18 cellular contexts compared by ENCODE assay signal in genomic region chr2:58664523-58665155, GRCh38.
DNase-seq lines count a peak whose midpoint lies in the region; ATAC-seq and TF ChIP-seq lines count a peak whose summit lies in the region.
"Had no signal": no experiment of that assay in that cellular context is flagged by ENCODE, and none has a peak within 500 bp of the region (broad histone marks: within the 10 kb centered on the region; RNA-seq: fewer than 3 reads in every experiment).

No MANE protein-coding gene starts in this region.

- no peaks in the 10 kb centered on the region for H3K27me3 Mint-ChIP-seq in effector memory CD8-positive, alpha-beta T cell

- no peaks in the 10 kb centered on the region for H3K4me1 Mint-ChIP-seq in effector memory CD8-positive, alpha-beta T cell (ENCODE audit: low read depth in 2 of 2)

- H3K27ac ChIP-seq in VCaP: peak overlapping the region; percentile 48
- H3K27ac ChIP-seq: RWPE1 had no signal

- H3K4me3 Mint-ChIP-seq in effector memory CD8-positive, alpha-beta T cell: no peak overlapping the region
- H3K4me3 Mint-ChIP-seq: CD14-positive monocyte had no signal

- no peaks in the 10 kb centered on the region for H3K36me3 Mint-ChIP-seq in effector memory CD8-positive, alpha-beta T cell (ENCODE audit: insufficient read depth)
- H3K36me3 Mint-ChIP-seq: CD14-positive monocyte had no signal

- H3K9me3 Mint-ChIP-seq in effector memory CD8-positive, alpha-beta T cell: peaks cover 0 to 11% of the 10 kb centered on the region in 2 donors

- no peak overlapping the region for H3K27ac Mint-ChIP-seq in effector memory CD8-positive, alpha-beta T cell
- H3K27ac Mint-ChIP-seq: CD14-positive monocyte had no signal

- TF ChIP-seq CTCF in VCaP (conservative IDR thresholded peaks at IDR 0.05): no peak

- peak; percentile 19 for DNase-seq in NCI-H345 (lab: John Stamatoyannopoulos, UW)
- no peak for DNase-seq in NCI-H345 treated with DMSO at 0.1 percent for 48 hours (lab: John Stamatoyannopoulos, UW; ENCODE audit: unreplicated experiment)
- DNase-seq in NCI-H1105 (lab: John Stamatoyannopoulos, UW): peak; percentile 27
- peak; percentile 2 for DNase-seq in left kidney (ENCODE audit: low read depth, low spot score)
- no peak for DNase-seq in effector memory CD8-positive, alpha-beta T cell
- DNase-seq in NCI-H1436 (lab: John Stamatoyannopoulos, UW): no peak
- DNase-seq: DND-41, GF-D8, KG1, MG63, NCI-H1092 treated with DMSO at 0.1 percent for 48 hours, NCI-H226, PC-3, SW 1271 had no signal

- no peak for ATAC-seq in effector memory CD8-positive, alpha-beta T cell (replicated peaks)
- no peak for ATAC-seq in GM19351 (IDR thresholded peaks at IDR 0.05; ENCODE audit: unreplicated experiment)

Comparison
In these comparisons a context has a peak if more than half of its experiments do, and no peak if none do; other contexts are left out.
1. DNase-seq: peak in NCI-H345 (single experiment), NCI-H1105 (single experiment) and left kidney (single experiment); none in NCI-H345 treated with DMSO at 0.1 percent for 48 hours (single experiment), effector memory CD8-positive, alpha-beta T cell (0 of 3) and NCI-H1436 (single experiment).